ENCODE assay signal across 1 cellular context in genomic region chr15:101488300-101489164, GRCh38.
TF ChIP-seq lines count a peak whose summit lies in the region.

No MANE protein-coding gene starts in this region.

TF ChIP-seq in endothelial cell of umbilical vein, 7 proteins besides CTCF, POLR2A, EP300 and RAD21 (continued from another document):
- TF ChIP-seq, protein P1, sequence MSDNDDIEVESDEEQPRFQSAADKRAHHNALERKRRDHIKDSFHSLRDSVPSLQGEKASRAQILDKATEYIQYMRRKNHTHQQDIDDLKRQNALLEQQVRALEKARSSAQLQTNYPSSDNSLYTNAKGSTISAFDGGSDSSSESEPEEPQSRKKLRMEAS (IDR thresholded peaks at IDR 0.05; ENCODE audit: insufficient read depth, insufficient read length) = no peak
- TF ChIP-seq EZH2 (IDR thresholded peaks at IDR 0.05; ENCODE audit: borderline replicate concordance, low read depth, low read length, severe bottlenecking) (peak; percentile 90), JUN (IDR thresholded peaks at IDR 0.05; ENCODE audit: borderline replicate concordance, insufficient read depth, insufficient read length, low read depth) (no peak), FOS (IDR thresholded peaks at IDR 0.05; ENCODE audit: borderline replicate concordance, insufficient read depth, low read length) (no peak), GATA2 (IDR thresholded peaks at IDR 0.05; ENCODE audit: insufficient read depth, insufficient read length, low read depth, low read length) (no peak)
